Comparison of ENCODE assay signal across 8 cellular contexts in genomic region chr12:55727643-55728184, GRCh38. TPM values are rescaled to one million over a fixed set of nuclear protein-coding genes. Genes with fewer than 3 reads are reported as not detected.
DNase-seq lines count a peak whose midpoint lies in the region; ATAC-seq and TF ChIP-seq lines count a peak whose summit lies in the region.

No MANE protein-coding gene starts in this region.

- CTCF ChIA-PET in AG04450 (lab: Charles Lee): interaction anchor here (0.6 kb wide), 1 partner anchor 69 kb away, joined by 3 read pairs; no protein-coding TSS in a partner anchor

- no peak for ATAC-seq in activated naive CD8-positive, alpha-beta T cell treated with anti-CD3 and anti-CD28 coated beads, Interleukin-2, amount 10 ng/mL, durations not matched to agents 7 days and 5 days (ENCODE audit: low read depth)
- ATAC-seq in right cardiac atrium (peak; percentile 3 to 5), sciatic nerve (peak; percentile 2), GM18498 (IDR thresholded peaks at IDR 0.05; ENCODE audit: unreplicated experiment) (no peak)

- H3K4me1 Mint-ChIP-seq in activated naive CD8-positive, alpha-beta T cell treated with anti-CD3 and anti-CD28 coated beads, Interleukin-2, amount 10 ng/mL, durations not matched to agents 7 days and 5 days: peaks cover 47% of the 10 kb centered on the region

- H3K27me3 ChIP-seq in AG04450 (ENCODE audit: control insufficient read depth, insufficient read depth, low read length) (no peaks in the 10 kb centered on the region), HL-60 (ENCODE audit: insufficient read depth, poor library complexity, severe bottlenecking) (no peaks in the 10 kb centered on the region), right cardiac atrium (ENCODE audit: control insufficient read depth, insufficient read depth) (no peaks in the 10 kb centered on the region)

- H3K9me3 ChIP-seq in AG04450 (ENCODE audit: control insufficient read depth, insufficient read depth, low read length) (no peaks in the 10 kb centered on the region; the same call in 1 of the 2 replicates), right cardiac atrium (ENCODE audit: control insufficient read depth, low read length) (no peaks in the 10 kb centered on the region)

- TF ChIP-seq CTCF in AG04450 (IDR thresholded peaks at IDR 0.05; ENCODE audit: low read depth, low read length) (no peak), HL-60 (IDR thresholded peaks at IDR 0.05; ENCODE audit: insufficient read depth, low read length) (no peak)

- DNase-seq in AG04450 (ENCODE audit: low read depth, low spot score) (no peak), HL-60 (ENCODE audit: low read depth in 1 of 2, low spot score in 1 of 2) (no peak), right cardiac atrium (peak; percentile 79 to 88 (median 83)), sciatic nerve (ENCODE audit: low spot score) (peak; percentile 86), NCI-H1048 (lab: John Stamatoyannopoulos, UW) (no peak)
- DNase-seq in activated naive CD8-positive, alpha-beta T cell treated with anti-CD3 and anti-CD28 coated beads, Interleukin-2, amount 10 ng/mL, durations not matched to agents 7 days and 5 days: no peak
- DNase-seq in activated effector memory CD4-positive, alpha-beta T cell treated with anti-CD3 and anti-CD28 coated beads, Interleukin-2, amount 50 U/mL, for 16 hours: no peak

- peak overlapping the region; percentile 76 for H3K4me3 Mint-ChIP-seq in activated naive CD8-positive, alpha-beta T cell treated with anti-CD3 and anti-CD28 coated beads, Interleukin-2, amount 10 ng/mL, durations not matched to agents 7 days and 5 days

- WGBS in right cardiac atrium: 3% methylated on average over 9 of the region's 9 CpGs

- H3K4me3 ChIP-seq in AG04450 (ENCODE audit: low read depth, low read length): peak overlapping the region; percentile 99
- H3K4me3 ChIP-seq in HL-60 (replicated peaks; ENCODE audit: insufficient read depth, low read length): peak overlapping the region; percentile 57
- H3K4me3 ChIP-seq in right cardiac atrium (ENCODE audit: low read length): peak overlapping the region; percentile 97

- POLR2A ChIA-PET in AG04450 (lab: Yijun Ruan, JAX): no interaction called here
- POLR2A ChIA-PET in activated naive CD8-positive, alpha-beta T cell treated with anti-CD3 and anti-CD28 coated beads, Interleukin-2, amount 10 ng/mL, durations not matched to agents 7 days and 5 days (lab: Charles Lee): no interaction called here

- H3K4me1 ChIP-seq in right cardiac atrium (ENCODE audit: control insufficient read depth, insufficient read depth, low read length): peaks cover 4% of the 10 kb centered on the region

- intact Hi-C loops in right cardiac atrium (cut with DNase I): no loop called here
- intact Hi-C loops in sciatic nerve (cut with DNase I): loop anchor here (10.0 kb wide), 1 partner anchor 53 kb away; no protein-coding TSS in a partner anchor

- no peaks in the 10 kb centered on the region for H3K27me3 Mint-ChIP-seq in activated naive CD8-positive, alpha-beta T cell treated with anti-CD3 and anti-CD28 coated beads, Interleukin-2, amount 10 ng/mL, durations not matched to agents 7 days and 5 days

- no peaks in the 10 kb centered on the region for H3K9me3 Mint-ChIP-seq in activated naive CD8-positive, alpha-beta T cell treated with anti-CD3 and anti-CD28 coated beads, Interleukin-2, amount 10 ng/mL, durations not matched to agents 7 days and 5 days

- H3K27ac Mint-ChIP-seq in activated naive CD8-positive, alpha-beta T cell treated with anti-CD3 and anti-CD28 coated beads, Interleukin-2, amount 10 ng/mL, durations not matched to agents 7 days and 5 days: peak overlapping the region; percentile 69

- H3K27ac ChIP-seq in AG04450 (ENCODE audit: low read depth, low read length): peak overlapping the region; percentile 92
- peak overlapping the region; percentile 86 for H3K27ac ChIP-seq in HL-60 (replicated peaks)
- H3K27ac ChIP-seq in right cardiac atrium (ENCODE audit: low read length): peak overlapping the region; percentile 99

- peaks cover 14% of the 10 kb centered on the region for H3K36me3 Mint-ChIP-seq in activated naive CD8-positive, alpha-beta T cell treated with anti-CD3 and anti-CD28 coated beads, Interleukin-2, amount 10 ng/mL, durations not matched to agents 7 days and 5 days

RNA-seq across cellular contexts. Expression of gene CD63, which starts 1.1 kb away (rescaled TPM):
- polyA plus RNA-seq in AG04450 (2011; rRNA removed) (1,757 and 1,955 TPM in 2 replicates), right cardiac atrium (1,376 TPM)
- 793 and 860 TPM in 2 replicates for polyA minus RNA-seq in AG04450 (2011; rRNA and poly(A)+ RNA removed)
- total RNA-seq in activated naive CD8-positive, alpha-beta T cell treated with anti-CD3 and anti-CD28 coated beads, Interleukin-2, amount 10 ng/mL, durations not matched to agents 7 days and 5 days: 100 to 1,000 TPM; 150 to 165 TPM
- total RNA-seq in right cardiac atrium (1,000 to 10,000 TPM; 1,076 to 1,430 (median 1,264) TPM), sciatic nerve (870 TPM)

RNA-seq across cellular contexts. Expression of gene RDH5, which starts 7.5 kb away (rescaled TPM):
- polyA plus RNA-seq in AG04450 (2011; rRNA removed) (4.9 and 5.2 TPM in 2 replicates), right cardiac atrium (24.1 TPM)
- 4.2 and 7.1 TPM in 2 replicates for polyA minus RNA-seq in AG04450 (2011; rRNA and poly(A)+ RNA removed)
- total RNA-seq in activated naive CD8-positive, alpha-beta T cell treated with anti-CD3 and anti-CD28 coated beads, Interleukin-2, amount 10 ng/mL, durations not matched to agents 7 days and 5 days: 10 to 100 TPM; 19.0 to 21.2 TPM
- total RNA-seq in right cardiac atrium (10 to 100 TPM; 15.9 to 27.7 (median 23.3) TPM), sciatic nerve (23.3 TPM)

RNA-seq across cellular contexts. Expression of gene BLOC1S1, which starts 11.9 kb away (rescaled TPM):
- polyA plus RNA-seq in AG04450 (2011; rRNA removed) (132 and 155 TPM in 2 replicates), right cardiac atrium (205 TPM)
- polyA minus RNA-seq in AG04450 (2011; rRNA and poly(A)+ RNA removed): 58.0 and 72.8 TPM in 2 replicates
- total RNA-seq in activated naive CD8-positive, alpha-beta T cell treated with anti-CD3 and anti-CD28 coated beads, Interleukin-2, amount 10 ng/mL, durations not matched to agents 7 days and 5 days: 100 to 1,000 TPM; 116 to 135 TPM
- total RNA-seq in right cardiac atrium (100 to 1,000 TPM; 134 to 149 (median 139) TPM), sciatic nerve (171 TPM)

RNA-seq across cellular contexts. Expression of gene GDF11, which starts 15.2 kb away (rescaled TPM):
- polyA plus RNA-seq in AG04450 (2011; rRNA removed) (4.2 and 6.7 TPM in 2 replicates), right cardiac atrium (11.5 TPM)
- polyA minus RNA-seq in AG04450 (2011; rRNA and poly(A)+ RNA removed): 7.5 and 10.6 TPM in 2 replicates
- 10 to 100 TPM; 10.2 to 11.5 TPM for total RNA-seq in activated naive CD8-positive, alpha-beta T cell treated with anti-CD3 and anti-CD28 coated beads, Interleukin-2, amount 10 ng/mL, durations not matched to agents 7 days and 5 days
- total RNA-seq in right cardiac atrium (10 to 100 TPM; 16.2 to 17.5 (median 16.7) TPM), sciatic nerve (10.0 TPM)

RNA-seq across cellular contexts. Expression of gene ITGA7, which starts 20.0 kb away (rescaled TPM):
- polyA plus RNA-seq in AG04450 (2011; rRNA removed): 9.1 and 12.2 TPM in 2 replicates
- 8.0 and 8.8 TPM in 2 replicates for polyA minus RNA-seq in AG04450 (2011; rRNA and poly(A)+ RNA removed)
- total RNA-seq in activated naive CD8-positive, alpha-beta T cell treated with anti-CD3 and anti-CD28 coated beads, Interleukin-2, amount 10 ng/mL, durations not matched to agents 7 days and 5 days: 1 to 10 TPM; 4.1 to 4.2 TPM
- total RNA-seq in right cardiac atrium: 100 to 1,000 TPM; 465 to 674 (median 604) TPM
- polyA plus RNA-seq in right cardiac atrium: 288 TPM
- total RNA-seq in sciatic nerve: 307 TPM

Comparison
In these comparisons a context has a peak if more than half of its experiments do, and no peak if none do; other contexts are left out.
1. DNase-seq: peak in right cardiac atrium (3 of 3) and sciatic nerve (single experiment); none in AG04450 (single experiment), HL-60 (0 of 2), activated naive CD8-positive, alpha-beta T cell treated with anti-CD3 and anti-CD28 coated beads, Interleukin-2, amount 10 ng/mL, durations not matched to agents 7 days and 5 days (single experiment), activated effector memory CD4-positive, alpha-beta T cell treated with anti-CD3 and anti-CD28 coated beads, Interleukin-2, amount 50 U/mL, for 16 hours (single experiment) and NCI-H1048 (single experiment).
2. ATAC-seq: peak in right cardiac atrium (2 of 2) and sciatic nerve (single experiment); none in activated naive CD8-positive, alpha-beta T cell treated with anti-CD3 and anti-CD28 coated beads, Interleukin-2, amount 10 ng/mL, durations not matched to agents 7 days and 5 days (single experiment) and GM18498 (single experiment).
3. Peak in every context shown above with its lines, with median percentiles within 50 percentile points of each other: H3K27ac ChIP-seq and H3K4me3 ChIP-seq.